ENCODE assay signal across 8 cellular contexts in the genomic region with DNA sequence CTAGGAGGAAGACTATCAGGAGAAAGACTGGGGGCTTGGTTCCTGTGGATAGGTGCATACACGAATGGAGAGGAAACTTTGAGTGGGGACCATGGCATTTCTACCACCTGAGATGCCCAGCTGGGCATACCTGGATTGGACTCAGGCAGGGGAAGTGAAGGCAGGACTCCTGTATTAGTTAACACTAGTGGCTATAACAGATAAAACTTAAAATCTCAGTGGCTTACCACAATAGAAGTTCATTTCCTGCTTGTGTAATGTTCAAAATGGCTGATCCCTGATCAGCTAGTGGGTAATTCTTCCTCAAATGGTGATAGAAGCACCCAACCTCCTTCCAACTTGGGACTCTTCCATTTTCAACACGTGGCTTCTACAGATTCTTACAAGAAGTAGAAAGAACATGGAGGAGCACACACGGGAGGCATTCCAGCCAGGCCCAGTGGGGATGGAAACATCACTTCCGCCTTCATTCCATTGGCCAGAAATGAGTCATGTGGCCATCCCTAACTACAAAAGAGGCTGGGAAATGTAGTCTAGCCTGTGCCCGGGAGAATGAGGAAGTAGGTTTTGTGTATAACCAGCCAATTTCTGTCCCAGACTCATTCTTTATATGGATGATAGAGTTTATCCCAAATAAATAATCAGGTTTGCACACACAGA.
DNase-seq lines count a peak whose midpoint lies in the region; ATAC-seq and TF ChIP-seq lines count a peak whose summit lies in the region.

No MANE protein-coding gene starts in this region.

- peak overlapping the region; percentile 59 for H2AFZ ChIP-seq in parathyroid adenoma

- H3K9me3 ChIP-seq in HUES64 (ENCODE audit: insufficient read depth, low read depth, low read length) (no peaks in the 10 kb centered on the region), parathyroid adenoma (ENCODE audit: control insufficient read depth, low read length) (no peaks in the 10 kb centered on the region)

- peaks cover 28% of the 10 kb centered on the region for H3K4me1 ChIP-seq in HUES64 (ENCODE audit: insufficient read depth, low read length)
- H3K4me1 ChIP-seq in parathyroid adenoma = peaks cover 40% of the 10 kb centered on the region

- no peak overlapping the region for H3K9ac ChIP-seq in HUES64 (ENCODE audit: low read depth, low read length)
- no peak overlapping the region for H3K9ac ChIP-seq in parathyroid adenoma

- peak overlapping the region; percentile 70; the same call in 1 of the 2 replicates for H3K27ac ChIP-seq in HUES64 (ENCODE audit: low read depth, low read length)
- peak overlapping the region; percentile 93 for H3K27ac ChIP-seq in parathyroid adenoma

- peak; percentile 91 for ATAC-seq in GM21423 (IDR thresholded peaks at IDR 0.05; ENCODE audit: unreplicated experiment)

- no peak overlapping the region; the same call in 1 of the 2 replicates for H3K4me3 ChIP-seq in HUES64 (ENCODE audit: low read length)
- H3K4me3 ChIP-seq in parathyroid adenoma (ENCODE audit: low read depth, low read length) = no peak overlapping the region

- no peak overlapping the region for H3K4me2 ChIP-seq in parathyroid adenoma (ENCODE audit: low read length)

- no peaks in the 10 kb centered on the region for H3K79me2 ChIP-seq in parathyroid adenoma

- no peaks in the 10 kb centered on the region for H3K36me3 ChIP-seq in HUES64 (ENCODE audit: insufficient read depth, low read length)
- H3K36me3 ChIP-seq in parathyroid adenoma (ENCODE audit: control insufficient read depth, insufficient read depth, low read length) = no peaks in the 10 kb centered on the region

- 64% methylated on average over 4 of the region's 5 CpGs for WGBS in HUES64

- H3K27me3 ChIP-seq in HUES64 (ENCODE audit: insufficient read depth, low read length) (no peaks in the 10 kb centered on the region), parathyroid adenoma (ENCODE audit: control insufficient read depth, insufficient read depth, low read length) (no peaks in the 10 kb centered on the region)

- DNase-seq in NCI-H146 (lab: John Stamatoyannopoulos, UW) = peak; percentile 30
- no peak for DNase-seq in NCI-H146 treated with DMSO at 0.1 percent for 48 hours (lab: John Stamatoyannopoulos, UW; ENCODE audit: unreplicated experiment)
- peak; percentile 68 for DNase-seq in SKM-1 treated with dmso at 0.1 percent for 144 hours (lab: John Stamatoyannopoulos, UW; ENCODE audit: unreplicated experiment)
- peak; percentile 1 for DNase-seq in fibroblast of the conjunctiva (ENCODE audit: low read depth)
- no peak for DNase-seq in activated T-cell treated with anti-CD3 and anti-CD28 coated beads, Interleukin-2, amount 50 U/mL, for 48 hours

- no peak for TF ChIP-seq CTCF in parathyroid adenoma (IDR thresholded peaks at IDR 0.05)

Comparison
In these comparisons a context has a peak if more than half of its experiments do, and no peak if none do; other contexts are left out.
1. DNase-seq: peak in NCI-H146 (single experiment), SKM-1 treated with dmso at 0.1 percent for 144 hours (single experiment) and fibroblast of the conjunctiva (single experiment); none in NCI-H146 treated with DMSO at 0.1 percent for 48 hours (single experiment) and activated T-cell treated with anti-CD3 and anti-CD28 coated beads, Interleukin-2, amount 50 U/mL, for 48 hours (0 of 2).